ENCODE assay signal across 13 cellular contexts in the genomic region with DNA sequence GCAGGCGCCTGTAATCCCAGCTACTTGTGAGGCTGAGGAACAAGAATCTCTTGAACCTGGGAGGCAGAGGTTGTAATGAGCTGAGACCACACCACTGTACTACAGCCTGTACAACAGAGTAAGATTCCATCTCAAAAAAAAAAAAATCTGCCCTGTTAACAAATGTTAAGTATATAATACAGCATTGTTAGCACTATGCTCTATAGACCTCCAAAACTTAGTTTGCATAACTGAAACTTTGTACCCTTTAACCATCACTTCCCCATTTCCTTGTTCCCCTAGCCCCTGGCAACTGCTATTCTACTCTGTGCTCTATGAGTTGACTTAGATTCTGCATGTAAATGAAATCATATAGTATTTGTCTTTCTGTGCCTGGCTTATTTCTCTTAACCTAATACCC.
DNase-seq lines count a peak whose midpoint lies in the region; ATAC-seq and TF ChIP-seq lines count a peak whose summit lies in the region.
"Had no signal": no experiment of that assay in that cellular context is flagged by ENCODE, and none has a peak within 500 bp of the region (broad histone marks: within the 10 kb centered on the region; RNA-seq: fewer than 3 reads in every experiment).

No MANE protein-coding gene starts in this region.

- no peak for TF ChIP-seq CTCF in suprapubic skin (IDR thresholded peaks at IDR 0.05)

- no peaks in the 10 kb centered on the region for H3K27me3 ChIP-seq in suprapubic skin
- H3K27me3 ChIP-seq: BLaER1, body of pancreas, esophagus squamous epithelium had no signal

- DNase-seq in NCI-H526 treated with DMSO at 0.1 percent for 48 hours (lab: John Stamatoyannopoulos, UW) (peak; percentile 56), suprapubic skin (ENCODE audit: low spot score in 2 of 2) (no peak), GM19240 (ENCODE audit: insufficient read length, low spot score) (no peak), dedifferentiated amniotic fluid mesenchymal stem cell (ENCODE audit: extremely low spot score) (no peak)
- DNase-seq in stimulated activated CD4-positive, alpha-beta T cell treated with anti-CD3 and anti-CD28 coated beads, Interleukin-1b, Interleukin-23, amount 100 ng/mL, for 48 hours = no peak
- DNase-seq: body of pancreas, esophagus squamous epithelium, NCI-H226, T-helper 17 cell had no signal

- H3K27ac ChIP-seq in suprapubic skin = no peak overlapping the region
- H3K27ac ChIP-seq: BLaER1, body of pancreas, esophagus squamous epithelium had no signal

- TF ChIP-seq POLR2A in suprapubic skin (IDR thresholded peaks at IDR 0.05) = no peak

- no peak overlapping the region for H3K4me3 ChIP-seq in suprapubic skin
- H3K4me3 ChIP-seq: BLaER1, body of pancreas, esophagus squamous epithelium had no signal

- TF ChIP-seq EP300 in suprapubic skin (IDR thresholded peaks at IDR 0.05) = no peak

- H3K9me3 ChIP-seq in suprapubic skin = no peaks in the 10 kb centered on the region
- H3K9me3 ChIP-seq: BLaER1, body of pancreas, esophagus squamous epithelium had no signal

- ATAC-seq in GM18517 (IDR thresholded peaks at IDR 0.05; ENCODE audit: unreplicated experiment) (peak; percentile 99), GM21447 (IDR thresholded peaks at IDR 0.05; ENCODE audit: unreplicated experiment) (peak; percentile 100), HG03095 (IDR thresholded peaks at IDR 0.05; ENCODE audit: unreplicated experiment) (peak; percentile 92)
- ATAC-seq: body of pancreas, T-helper 17 cell had no signal

- no peaks in the 10 kb centered on the region for H3K36me3 ChIP-seq in suprapubic skin
- H3K36me3 ChIP-seq: BLaER1, esophagus squamous epithelium had no signal

- 74% methylated on average over 1 of the region's 1 CpG for WGBS in suprapubic skin

- H3K4me1 ChIP-seq in suprapubic skin = no peaks in the 10 kb centered on the region
- H3K4me1 ChIP-seq: body of pancreas, esophagus squamous epithelium had no signal
